Comparison of ENCODE assay signal across 9 cellular contexts in genomic region chr18:5894613-5895299, GRCh38. TPM values are rescaled to one million over a fixed set of nuclear protein-coding genes. Genes with fewer than 3 reads are reported as not detected.
DNase-seq lines count a peak whose midpoint lies in the region; ATAC-seq, FAIRE-seq and TF ChIP-seq lines count a peak whose summit lies in the region.
"Had no signal": no experiment of that assay in that cellular context is flagged by ENCODE, and none has a peak within 500 bp of the region (broad histone marks: within the 10 kb centered on the region; RNA-seq: fewer than 3 reads in every experiment).

No MANE protein-coding gene starts in this region.

- no peak for TF ChIP-seq CTCF in keratinocyte (optimal IDR thresholded peaks at IDR 0.05 in 1 of 3, IDR thresholded peaks at IDR 0.05 in 1 of 3, conservative IDR thresholded peaks at IDR 0.05 in 1 of 3; ENCODE audit: extremely low read depth in 1 of 3, insufficient read depth in 2 of 3, low read length in 3 of 3)

- peak overlapping the region; percentile 29 for H3K4me3 Mint-ChIP-seq in activated T-helper 17 cell treated with anti-CD3 and anti-CD28 coated beads, Interleukin-2, amount 50 U/mL, for 72 hours

- no peaks in the 10 kb centered on the region for H3K9me1 ChIP-seq in keratinocyte (ENCODE audit: control insufficient read depth, extremely low read depth, insufficient read depth, low read length)

- no peak overlapping the region for H3K27ac ChIP-seq in keratinocyte (ENCODE audit: control insufficient read depth, insufficient read depth, low read length)
- H3K27ac ChIP-seq in stomach smooth muscle (ENCODE audit: low read length): no peak overlapping the region

- peaks cover 60% of the 10 kb centered on the region for H3K27me3 Mint-ChIP-seq in activated T-helper 17 cell treated with anti-CD3 and anti-CD28 coated beads, Interleukin-2, amount 50 U/mL, for 72 hours

- FAIRE-seq in keratinocyte (lab: Jason Lieb, UNC): no peak

- no peak overlapping the region for H2AFZ ChIP-seq in keratinocyte (ENCODE audit: control insufficient read depth, low read length)

- no peaks in the 10 kb centered on the region for H3K9me3 Mint-ChIP-seq in activated T-helper 17 cell treated with anti-CD3 and anti-CD28 coated beads, Interleukin-2, amount 50 U/mL, for 72 hours

- DNase-seq in NCI-H2081 (lab: John Stamatoyannopoulos, UW): peak; percentile 21 to 49
- DNase-seq in NCI-H2081 treated with DMSO at 0.1 percent for 48 hours (lab: John Stamatoyannopoulos, UW): no peak
- no peak for DNase-seq in keratinocyte (ENCODE audit: low read depth, low spot score)
- no peak for DNase-seq in COLO829 (ENCODE audit: low spot score)
- DNase-seq in NCI-H226: no peak
- DNase-seq in Ammon's horn (ENCODE audit: low spot score): no peak

- H3K9ac ChIP-seq in keratinocyte (ENCODE audit: control insufficient read depth, extremely low read depth, insufficient read depth, low read length) (no peak overlapping the region), stomach smooth muscle (ENCODE audit: low read length in 2 of 2) (peak overlapping the region in 1 of 2 donors; percentile 31)

- no peak overlapping the region for H3K27ac Mint-ChIP-seq in activated T-helper 17 cell treated with anti-CD3 and anti-CD28 coated beads, Interleukin-2, amount 50 U/mL, for 72 hours

- H3K4me3 ChIP-seq in keratinocyte (ENCODE audit: control insufficient read depth in 2 of 3, extremely low read depth in 1 of 3, insufficient read depth in 2 of 3, low read depth in 1 of 3, low read length in 3 of 3) (peak overlapping the region in 2 of 3 experiments; percentile 26 to 35), stomach smooth muscle (ENCODE audit: low read length in 2 of 2) (peak overlapping the region; percentile 42 to 67)

- no peaks in the 10 kb centered on the region for H3K79me2 ChIP-seq in keratinocyte (ENCODE audit: control insufficient read depth, insufficient read depth, low read length)

- no peaks in the 10 kb centered on the region for H3K4me1 Mint-ChIP-seq in activated T-helper 17 cell treated with anti-CD3 and anti-CD28 coated beads, Interleukin-2, amount 50 U/mL, for 72 hours

- no peak for ATAC-seq in activated T-helper 17 cell treated with anti-CD3 and anti-CD28 coated beads, Interleukin-2, amount 50 U/mL, for 72 hours (replicated peaks)

- H3K4me1 ChIP-seq in keratinocyte (ENCODE audit: control insufficient read depth, extremely low read depth, insufficient read depth, low read length) (no peaks in the 10 kb centered on the region), stomach smooth muscle (ENCODE audit: control insufficient read depth, insufficient read depth, low read length) (peaks cover 30% of the 10 kb centered on the region)

- H3K9me3 ChIP-seq in keratinocyte (ENCODE audit: control insufficient read depth, low read depth, low read length): no peaks in the 10 kb centered on the region
- no peaks in the 10 kb centered on the region for H3K9me3 ChIP-seq in stomach smooth muscle (ENCODE audit: control insufficient read depth in 2 of 2, low read length in 2 of 2)

- H3K27me3 ChIP-seq in keratinocyte (ENCODE audit: control insufficient read depth, extremely low read depth, insufficient read depth, low read length): peaks cover 67% of the 10 kb centered on the region
- H3K27me3 ChIP-seq in stomach smooth muscle (ENCODE audit: control insufficient read depth in 1 of 2, insufficient read depth in 2 of 2, low read length in 2 of 2): peaks cover 33 to 64% of the 10 kb centered on the region in 2 donors

- H3K36me3 Mint-ChIP-seq in activated T-helper 17 cell treated with anti-CD3 and anti-CD28 coated beads, Interleukin-2, amount 50 U/mL, for 72 hours (ENCODE audit: low read depth): no peaks in the 10 kb centered on the region

- dilution Hi-C loops in keratinocyte (cut with MboI; ENCODE audit: extremely low pct_ligation_motif_present, low sequenced_read_pairs): no loop called here

- no peaks in the 10 kb centered on the region for H3K36me3 ChIP-seq in keratinocyte (ENCODE audit: control insufficient read depth in 2 of 2, extremely low read depth in 1 of 2, insufficient read depth in 2 of 2, low read length in 2 of 2)
- no peaks in the 10 kb centered on the region for H3K36me3 ChIP-seq in stomach smooth muscle (ENCODE audit: control insufficient read depth in 2 of 2, insufficient read depth in 2 of 2, low read length in 2 of 2)

- H4K20me1 ChIP-seq in keratinocyte (ENCODE audit: control insufficient read depth, extremely low read depth, insufficient read depth, low read length): no peaks in the 10 kb centered on the region

- H3K4me2 ChIP-seq in keratinocyte (ENCODE audit: control insufficient read depth, extremely low read depth, insufficient read depth, low read depth, low read length): peak overlapping the region; percentile 27

RNA-seq across cellular contexts. Expression of gene TMEM200C, which starts 0.6 kb away (rescaled TPM):
- total RNA-seq in activated T-helper 17 cell treated with anti-CD3 and anti-CD28 coated beads, Interleukin-2, amount 50 U/mL, for 72 hours: not detected
- polyA plus RNA-seq in keratinocyte: not detected in 3 replicates
- polyA plus RNA-seq in keratinocyte (2011; ENCODE audit: low read depth): not detected
- not detected in 2 replicates for polyA plus RNA-seq in keratinocyte (2011; cell fraction: cytosol; rRNA removed)
- not detected in 2 replicates for polyA plus RNA-seq in keratinocyte (2011; cell fraction: nucleus; rRNA removed)
- not detected in 2 replicates for polyA plus RNA-seq in keratinocyte (2012; ENCODE audit: low replicate concordance)
- polyA minus RNA-seq in keratinocyte: not detected in 3 replicates
- polyA minus RNA-seq in keratinocyte (2011; cell fraction: cytosol; rRNA and poly(A)+ RNA removed): not detected
- polyA minus RNA-seq in keratinocyte (2011; cell fraction: nucleus; rRNA and poly(A)+ RNA removed): not detected in 2 replicates
- polyA plus RNA-seq: BJ had no signal

Comparison
In these comparisons a context has a peak if more than half of its experiments do, and no peak if none do; other contexts are left out.
1. DNase-seq: peak in NCI-H2081 (2 of 2); none in NCI-H2081 treated with DMSO at 0.1 percent for 48 hours (single experiment), keratinocyte (single experiment), COLO829 (single experiment), NCI-H226 (single experiment) and Ammon's horn (single experiment).